ENCODE assay signal across 1 cellular context in genomic region chr14:77006127-77006526, GRCh38.
TF ChIP-seq lines count a peak whose summit lies in the region.

No MANE protein-coding gene starts in this region.

TF ChIP-seq in WTC11, 78 proteins besides CTCF, POLR2A, EP300 and RAD21 (continued from another document):
- TF ChIP-seq CDX4 (CRISPR knock-in tag; IDR thresholded peaks at IDR 0.05; ENCODE audit: borderline replicate concordance) (no peak), MYBL2 (CRISPR knock-in tag; IDR thresholded peaks at IDR 0.05) (no peak), FOXP4 (CRISPR knock-in tag; IDR thresholded peaks at IDR 0.05) (no peak), KAT7 (CRISPR knock-in tag; IDR thresholded peaks at IDR 0.05; ENCODE audit: borderline replicate concordance) (no peak), TCF7 (CRISPR knock-in tag; IDR thresholded peaks at IDR 0.05; ENCODE audit: low read depth) (no peak), FOXJ3 (CRISPR knock-in tag; IDR thresholded peaks at IDR 0.05; ENCODE audit: borderline replicate concordance) (no peak), ATF6 (CRISPR knock-in tag; IDR thresholded peaks at IDR 0.05) (no peak)
